ENCODE assay signal across 1 cellular context in the genomic region with DNA sequence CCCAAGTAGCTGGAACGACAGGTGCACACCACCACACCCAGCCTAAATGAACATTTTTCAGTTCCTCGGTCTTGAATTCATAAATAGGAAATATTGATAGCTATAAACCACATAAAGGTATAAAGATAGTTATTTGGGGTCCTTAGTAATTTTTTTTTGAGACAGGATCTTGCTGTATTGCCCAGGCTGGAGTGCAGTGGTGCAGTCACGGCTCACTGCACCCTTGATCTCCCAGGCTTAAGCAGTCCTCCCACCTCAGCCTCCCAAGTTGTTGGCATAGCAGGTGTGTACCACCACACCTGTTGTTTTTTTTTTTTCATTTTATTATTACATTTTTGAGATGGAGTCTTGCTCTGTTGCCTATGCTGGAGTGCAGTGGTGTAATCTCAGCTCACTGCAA.
TF ChIP-seq lines count a peak whose summit lies in the region.

No MANE protein-coding gene starts in this region.

TF ChIP-seq in HepG2, 621 proteins besides CTCF, POLR2A, EP300 and RAD21:
- peak; percentile 60 for TF ChIP-seq ZNF460 (CRISPR knock-in tag; IDR thresholded peaks at IDR 0.05; ENCODE audit: borderline replicate concordance)
- TF ChIP-seq ZNF746 (CRISPR knock-in tag; IDR thresholded peaks at IDR 0.05): no peak
